In genomic region chr6:55969501-55969900, GRCh38 we compare ENCODE assay signal across 21 cellular contexts.
"Had no signal": no experiment of that assay in that cellular context is flagged by ENCODE, and none has a peak within 500 bp of the region (broad histone marks: within the 10 kb centered on the region; RNA-seq: fewer than 3 reads in every experiment).

No MANE protein-coding gene starts in this region.

- ATAC-seq: esophagus mucosa; left cardiac atrium; left lung; natural killer cell; psoas muscle; right cardiac atrium; stimulated activated memory B cell treated with anti-CD40 and anti-IgM and Interleukin-4, amounts not matched to agents 10 μg/mL and 1 μg/mL and 100 μg/mL, for 72 hours; stimulated activated naive CD8-positive, alpha-beta T cell treated with anti-CD3 and anti-CD28 coated beads, Interleukin-15, Interleukin-2, amounts not matched to agents 100 U/mL and 50 U/mL, for 24 hours had no signal

- DNase-seq: colonic mucosa; effector CD8-positive, alpha-beta T cell; endodermal cell; kidney; left cardiac atrium; left lung; natural killer cell; occipital lobe; ovary; posterior cingulate gyrus; psoas muscle; right cardiac atrium; sigmoid colon; spleen; stimulated activated CD4-positive, alpha-beta T cell treated with anti-CD3 and anti-CD28 coated beads, Interleukin-4, amount 100 ng/mL, for 4 hours; stimulated activated naive CD8-positive, alpha-beta T cell treated with anti-CD3 and anti-CD28 coated beads, Interleukin-15, Interleukin-2, amounts not matched to agents 100 U/mL and 50 U/mL, for 24 hours; upper lobe of left lung had no signal

- H3K4me3 ChIP-seq: colonic mucosa, left lung, ovary, psoas muscle, sigmoid colon, spleen, thoracic aorta, tibial nerve, upper lobe of left lung had no signal
